ENCODE assay signal across 20 cellular contexts in genomic region chr3:8737823-8738222, GRCh38. TPM values are rescaled to one million over a fixed set of nuclear protein-coding genes. Genes with fewer than 3 reads are reported as not detected.
DNase-seq lines count a peak whose midpoint lies in the region; ATAC-seq and TF ChIP-seq lines count a peak whose summit lies in the region.
"Had no signal": no experiment of that assay in that cellular context is flagged by ENCODE, and none has a peak within 500 bp of the region (broad histone marks: within the 10 kb centered on the region; RNA-seq: fewer than 3 reads in every experiment).

No MANE protein-coding gene starts in this region.

- H3K4me1 Mint-ChIP-seq in type B pancreatic cell (ENCODE audit: unreplicated experiment) (peaks cover 25% of the 10 kb centered on the region), MCF 10A (ENCODE audit: insufficient read depth, unreplicated experiment) (peaks cover 46% of the 10 kb centered on the region)

- no peaks in the 10 kb centered on the region for H3K36me3 Mint-ChIP-seq in type B pancreatic cell
- H3K36me3 Mint-ChIP-seq in MCF 10A (ENCODE audit: insufficient read depth, unreplicated experiment): peaks cover 19% of the 10 kb centered on the region

- H3K4me3 Mint-ChIP-seq in type B pancreatic cell: no peak overlapping the region
- H3K4me3 Mint-ChIP-seq in MCF 10A (ENCODE audit: unreplicated experiment): no peak overlapping the region
- H3K4me3 Mint-ChIP-seq: CD4-positive, alpha-beta T cell; H9 had no signal

- no peaks in the 10 kb centered on the region for H3K36me3 ChIP-seq in psoas muscle (ENCODE audit: insufficient read depth in 1 of 2, low read depth in 1 of 2)

- H3K4me3 ChIP-seq in right cardiac atrium (ENCODE audit: low read length) (no peak overlapping the region), psoas muscle (no peak overlapping the region)
- H3K4me3 ChIP-seq: A549 had no signal

- H3K9me3 Mint-ChIP-seq in type B pancreatic cell (no peaks in the 10 kb centered on the region), MCF 10A (ENCODE audit: unreplicated experiment) (no peaks in the 10 kb centered on the region)
- H3K9me3 Mint-ChIP-seq: CD4-positive, alpha-beta T cell; H9 had no signal

- POLR2A ChIA-PET in MCF 10A (lab: Yijun Ruan, JAX): interaction anchor here (1.0 kb wide), 1 partner anchor 9 kb away, joined by 3 read pairs; no protein-coding TSS in a partner anchor

- H3K27ac Mint-ChIP-seq in type B pancreatic cell (no peak overlapping the region), MCF 10A (ENCODE audit: low read depth, unreplicated experiment) (no peak overlapping the region)
- H3K27ac Mint-ChIP-seq: CD4-positive, alpha-beta T cell; H9 had no signal

- DNase-seq in cardiac septum (ENCODE audit: low spot score): peak; percentile 36
- no peak for DNase-seq in right cardiac atrium
- peak; percentile 27 for DNase-seq in kidney tubule cell (ENCODE audit: low spot score)
- no peak for DNase-seq in psoas muscle
- peak; percentile 20 for DNase-seq in type B pancreatic cell (ENCODE audit: extremely low spot score, unreplicated experiment)
- no peak for DNase-seq in stimulated activated CD4-positive, alpha-beta T cell treated with anti-CD3 and anti-CD28 coated beads, Interleukin-2, amount 100 ng/mL, for 48 hours
- DNase-seq in MCF 10A (ENCODE audit: unreplicated experiment): no peak
- DNase-seq in NCI-H2081 (lab: John Stamatoyannopoulos, UW): no peak
- DNase-seq: AML-193; CD4-positive, alpha-beta T cell; DMS153; DMS79; GDM1; GOT3; H9 had no signal

- no TSS peak for BruUV-seq in MCF 10A (replicated peaks; lab: Mats Ljungman, UMichigan)

- H3K27me3 Mint-ChIP-seq in type B pancreatic cell (no peaks in the 10 kb centered on the region), MCF 10A (ENCODE audit: insufficient read depth, unreplicated experiment) (no peaks in the 10 kb centered on the region)

- no peak for ATAC-seq in right cardiac atrium
- ATAC-seq in psoas muscle: no peak
- ATAC-seq: A549 had no signal

- H3K4me1 ChIP-seq in right cardiac atrium (ENCODE audit: control insufficient read depth, insufficient read depth, low read length): peaks cover 7% of the 10 kb centered on the region
- H3K4me1 ChIP-seq in psoas muscle: peaks cover 63% of the 10 kb centered on the region

- CTCF ChIA-PET in MCF 10A (lab: Yijun Ruan, JAX): interaction anchor here (0.6 to 2.2 kb wide), 3 partner anchors 31 to 296 kb away, joined by 3 to 8 read pairs (median 5); partner anchors contain the start of gene OXTR

- intact Hi-C loops in cardiac septum (cut with DNase I) (no loop called here), right cardiac atrium (cut with DNase I) (no loop called here), psoas muscle (cut with DNase I) (no loop called here), MCF 10A (cut with micrococcal nuclease) (no loop called here)

- H3K9me3 ChIP-seq in right cardiac atrium (ENCODE audit: control insufficient read depth, low read length) (no peaks in the 10 kb centered on the region), psoas muscle (no peaks in the 10 kb centered on the region)
- H3K9me3 ChIP-seq: A549 had no signal

- H3K27ac ChIP-seq in right cardiac atrium (ENCODE audit: low read length) (no peak overlapping the region), psoas muscle (peak overlapping the region; percentile 98)
- H3K27ac ChIP-seq: 22Rv1, C4-2B had no signal

- TF ChIP-seq CTCF in psoas muscle (IDR thresholded peaks at IDR 0.05) (no peak), type B pancreatic cell (conservative IDR thresholded peaks at IDR 0.05) (no peak), MCF 10A (IDR thresholded peaks at IDR 0.05; ENCODE audit: unreplicated experiment) (no peak)

- H3K27me3 ChIP-seq in right cardiac atrium (ENCODE audit: control insufficient read depth, insufficient read depth) (no peaks in the 10 kb centered on the region), psoas muscle (ENCODE audit: insufficient read depth in 3 of 3, low read length in 2 of 3) (no peaks in the 10 kb centered on the region)

RNA-seq across cellular contexts. Expression of gene CAV3, which starts 4.2 kb away (rescaled TPM):
- total RNA-seq in cardiac septum (24.8 TPM), right cardiac atrium (10 to 100 TPM; 18.8 to 27.7 (median 22.5) TPM), psoas muscle (10 to 100 TPM; 36.4 to 71.1 (median 52.5) TPM), type B pancreatic cell (ENCODE audit: low replicate concordance) (not detected in 2 replicates), MCF 10A (2022) (not detected in 2 replicates)
- polyA plus RNA-seq in right cardiac atrium (25.4 TPM), psoas muscle (10 to 100 TPM; 20.5 to 67.2 (median 49.3) TPM)
- total RNA-seq: CD4-positive, alpha-beta T cell; Daoy; H9; HT-29 had no signal
- polyA plus RNA-seq: A549 had no signal

RNA-seq across cellular contexts. Expression of gene OXTR, which starts 31.6 kb away (rescaled TPM):
- 0.30 TPM for total RNA-seq in cardiac septum
- total RNA-seq in right cardiac atrium: under 1 TPM; 0.26 to 0.79 (median 0.43) TPM
- 0.11 TPM for polyA plus RNA-seq in right cardiac atrium
- under 1 TPM in 2 of 4 donors, not detected in 2; 0.11 to 0.16 TPM for total RNA-seq in psoas muscle
- under 1 TPM; 0.09 to 0.38 (median 0.12) TPM for polyA plus RNA-seq in psoas muscle
- 3.3 and 4.1 TPM in 2 replicates for total RNA-seq in type B pancreatic cell (ENCODE audit: low replicate concordance)
- total RNA-seq in MCF 10A (2022): 0.63 and 1.2 TPM in 2 replicates

Comparison
In these comparisons a context has a peak if more than half of its experiments do, and no peak if none do; other contexts are left out.
1. DNase-seq: peak in cardiac septum (single experiment), kidney tubule cell (single experiment) and type B pancreatic cell (single experiment); none in right cardiac atrium (0 of 3), psoas muscle (0 of 2), stimulated activated CD4-positive, alpha-beta T cell treated with anti-CD3 and anti-CD28 coated beads, Interleukin-2, amount 100 ng/mL, for 48 hours (0 of 2), MCF 10A (single experiment) and NCI-H2081 (0 of 2).
2. RNA of gene CAV3, which starts 4.2 kb away (total RNA-seq): 36.4 to 71.1 TPM in psoas muscle, 24.8 TPM in cardiac septum (single experiment) and 18.8 to 27.7 TPM in right cardiac atrium; not detected in type B pancreatic cell and not detected in MCF 10A; every median in the first group is over 10 times any median in the second.